1 cellular context compared by ENCODE assay signal in genomic region chr1:229064320-229064908, GRCh38.
TF ChIP-seq lines count a peak whose summit lies in the region.

No MANE protein-coding gene starts in this region.

TF ChIP-seq in HepG2, 621 proteins besides CTCF, POLR2A, EP300 and RAD21 (continued from another document and continues in another):
- no peak; the same call in 1 of the 2 replicates for TF ChIP-seq ARID4A (CRISPR knock-in tag; IDR thresholded peaks at IDR 0.05; ENCODE audit: borderline replicate concordance)
- no peak for TF ChIP-seq ZMAT3 (CRISPR knock-in tag; conservative IDR thresholded peaks at IDR 0.05)
- peak; percentile 89 for TF ChIP-seq ZGPAT (CRISPR knock-in tag; IDR thresholded peaks at IDR 0.05)
- TF ChIP-seq THAP11 (CRISPR knock-in tag; IDR thresholded peaks at IDR 0.05): 0 out of 2 replicates have a peak, but pooled peaks have one; percentile 30
- peak; percentile 76 for TF ChIP-seq ZNF609 (CRISPR knock-in tag; IDR thresholded peaks at IDR 0.05; ENCODE audit: borderline replicate concordance)
- TF ChIP-seq NFKBIZ (CRISPR knock-in tag; IDR thresholded peaks at IDR 0.05): peak; percentile 77; the same call in 1 of the 2 replicates
- TF ChIP-seq FOXA1 (IDR thresholded peaks at IDR 0.05): no peak
- peak; percentile 30; the same call in 1 of the 2 replicates for TF ChIP-seq FOXA1 (CRISPR knock-in tag; IDR thresholded peaks at IDR 0.05)
- 0 out of 2 replicates have a peak, but pooled peaks have one; percentile 56 for TF ChIP-seq JUND (CRISPR knock-in tag; IDR thresholded peaks at IDR 0.05)
- TF ChIP-seq ZNF646 (CRISPR knock-in tag; IDR thresholded peaks at IDR 0.05): no peak
- no peak; the same call in none of the 2 replicates for TF ChIP-seq MTA1 (CRISPR knock-in tag; IDR thresholded peaks at IDR 0.05; ENCODE audit: borderline replicate concordance)
- no peak for TF ChIP-seq TRIM24 (CRISPR knock-in tag; IDR thresholded peaks at IDR 0.05)
- TF ChIP-seq HNRNPL (IDR thresholded peaks at IDR 0.05; ENCODE audit: low read depth, low read length): no peak
- no peak for TF ChIP-seq PAX8 (CRISPR knock-in tag; IDR thresholded peaks at IDR 0.05; ENCODE audit: borderline replicate concordance)
- TF ChIP-seq ZEB1 (IDR thresholded peaks at IDR 0.05; ENCODE audit: insufficient replicate concordance, low read depth): peak; percentile 51
- no peak for TF ChIP-seq KLF11 (CRISPR knock-in tag; IDR thresholded peaks at IDR 0.05)
- peak; percentile 67; the same call in 1 of the 2 replicates for TF ChIP-seq ETV5 (CRISPR knock-in tag; IDR thresholded peaks at IDR 0.05; ENCODE audit: borderline replicate concordance)
- no peak for TF ChIP-seq HMGXB4 (CRISPR knock-in tag; IDR thresholded peaks at IDR 0.05; ENCODE audit: borderline replicate concordance in 1 of 2, low read depth in 1 of 2)
- no peak for TF ChIP-seq DDIT3 (CRISPR knock-in tag; IDR thresholded peaks at IDR 0.05)
- peak; percentile 41; the same call in 1 of the 2 replicates for TF ChIP-seq ZMYM3 (CRISPR knock-in tag; IDR thresholded peaks at IDR 0.05)
- TF ChIP-seq SMC3 (IDR thresholded peaks at IDR 0.05; ENCODE audit: low read length): peak; percentile 19; the same call in 1 of the 2 replicates
- TF ChIP-seq REPIN1 (CRISPR knock-in tag; IDR thresholded peaks at IDR 0.05; ENCODE audit: borderline replicate concordance, low read depth): peak; percentile 27; the same call in 1 of the 2 replicates
- TF ChIP-seq NCOA2 (CRISPR knock-in tag; IDR thresholded peaks at IDR 0.05): peak; percentile 95
- TF ChIP-seq ZNF414 (CRISPR knock-in tag; IDR thresholded peaks at IDR 0.05): no peak
- no peak for TF ChIP-seq NPAS2 (CRISPR knock-in tag; IDR thresholded peaks at IDR 0.05; ENCODE audit: borderline replicate concordance)
- TF ChIP-seq MXD4 (CRISPR knock-in tag; IDR thresholded peaks at IDR 0.05): no peak
- TF ChIP-seq HIC2 (CRISPR knock-in tag; IDR thresholded peaks at IDR 0.05; ENCODE audit: low read depth): peak; percentile 83
- TF ChIP-seq ZBTB14 (CRISPR knock-in tag; IDR thresholded peaks at IDR 0.05): no peak
